Comparison of ENCODE assay signal across 8 cellular contexts in genomic region chr9:3398232-3398648, GRCh38.
DNase-seq lines count a peak whose midpoint lies in the region; ATAC-seq and TF ChIP-seq lines count a peak whose summit lies in the region.

No MANE protein-coding gene starts in this region.

- H3K27ac ChIP-seq in thymus (ENCODE audit: low read depth) = peak overlapping the region; percentile 25

- no peaks in the 10 kb centered on the region for H3K9me3 Mint-ChIP-seq in activated naive CD4-positive, alpha-beta T cell treated with anti-CD3 and anti-CD28 coated beads, Interleukin-2, amount 50 U/mL, for 24 hours
- H3K9me3 Mint-ChIP-seq in WTC11 = peaks cover 6% of the 10 kb centered on the region

- peak overlapping the region; percentile 76 for H3K4me3 Mint-ChIP-seq in activated naive CD4-positive, alpha-beta T cell treated with anti-CD3 and anti-CD28 coated beads, Interleukin-2, amount 50 U/mL, for 24 hours
- H3K4me3 Mint-ChIP-seq in WTC11 = no peak overlapping the region

- no peaks in the 10 kb centered on the region for H3K27me3 ChIP-seq in thymus (ENCODE audit: control insufficient read depth, insufficient read depth)

- peaks cover 2% of the 10 kb centered on the region for H3K4me1 ChIP-seq in thymus (ENCODE audit: control insufficient read depth, insufficient read depth, low read length)

- H3K9me3 ChIP-seq in thymus (ENCODE audit: control insufficient read depth) = no peaks in the 10 kb centered on the region

- no peaks in the 10 kb centered on the region for H3K27me3 Mint-ChIP-seq in activated naive CD4-positive, alpha-beta T cell treated with anti-CD3 and anti-CD28 coated beads, Interleukin-2, amount 50 U/mL, for 24 hours
- no peaks in the 10 kb centered on the region for H3K27me3 Mint-ChIP-seq in WTC11 (ENCODE audit: low read depth)

- ATAC-seq in HG03066 (IDR thresholded peaks at IDR 0.05; ENCODE audit: low read depth, unreplicated experiment) = peak; percentile 66
- ATAC-seq in WTC11 = no peak
- ATAC-seq in HG03025 (IDR thresholded peaks at IDR 0.05; ENCODE audit: low FRiP score, unreplicated experiment) = no peak

- no peak for DNase-seq in activated naive CD4-positive, alpha-beta T cell (lab: John Stamatoyannopoulos, UW)
- DNase-seq in WTC11 (ENCODE audit: low spot score) (no peak), NCI-H526 (lab: John Stamatoyannopoulos, UW) (no peak), SHP77 treated with DMSO at 0.1 percent for 48 hours (lab: John Stamatoyannopoulos, UW) (no peak)

- no peaks in the 10 kb centered on the region for H3K36me3 ChIP-seq in thymus (ENCODE audit: control insufficient read depth, insufficient read depth)

- H3K4me3 ChIP-seq in thymus (ENCODE audit: low read length) = no peak overlapping the region

- TF ChIP-seq CTCF in WTC11 (IDR thresholded peaks at IDR 0.05) = no peak

- CTCF ChIA-PET in WTC11 (lab: Charles Lee) = no interaction called here

- 20% methylated on average over 2 of the region's 2 CpGs for WGBS in thymus

- peaks cover 62% of the 10 kb centered on the region for H3K4me1 Mint-ChIP-seq in activated naive CD4-positive, alpha-beta T cell treated with anti-CD3 and anti-CD28 coated beads, Interleukin-2, amount 50 U/mL, for 24 hours
- peaks cover 34% of the 10 kb centered on the region for H3K4me1 Mint-ChIP-seq in WTC11

- peaks cover 12% of the 10 kb centered on the region for H3K36me3 Mint-ChIP-seq in activated naive CD4-positive, alpha-beta T cell treated with anti-CD3 and anti-CD28 coated beads, Interleukin-2, amount 50 U/mL, for 24 hours
- peaks cover 4% of the 10 kb centered on the region; the same call in 1 of the 2 replicates for H3K36me3 Mint-ChIP-seq in WTC11

- POLR2A ChIA-PET in WTC11 (lab: Charles Lee) = no interaction called here

- H3K27ac Mint-ChIP-seq in activated naive CD4-positive, alpha-beta T cell treated with anti-CD3 and anti-CD28 coated beads, Interleukin-2, amount 50 U/mL, for 24 hours = peak overlapping the region; percentile 96
- H3K27ac Mint-ChIP-seq in WTC11 = peak overlapping the region; percentile 39

TF ChIP-seq in WTC11, 78 proteins besides CTCF, POLR2A, EP300 and RAD21:
- TF ChIP-seq, protein P1, sequence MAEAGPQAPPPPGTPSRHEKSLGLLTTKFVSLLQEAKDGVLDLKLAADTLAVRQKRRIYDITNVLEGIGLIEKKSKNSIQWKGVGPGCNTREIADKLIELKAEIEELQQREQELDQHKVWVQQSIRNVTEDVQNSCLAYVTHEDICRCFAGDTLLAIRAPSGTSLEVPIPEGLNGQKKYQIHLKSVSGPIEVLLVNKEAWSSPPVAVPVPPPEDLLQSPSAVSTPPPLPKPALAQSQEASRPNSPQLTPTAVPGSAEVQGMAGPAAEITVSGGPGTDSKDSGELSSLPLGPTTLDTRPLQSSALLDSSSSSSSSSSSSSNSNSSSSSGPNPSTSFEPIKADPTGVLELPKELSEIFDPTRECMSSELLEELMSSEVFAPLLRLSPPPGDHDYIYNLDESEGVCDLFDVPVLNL (CRISPR knock-in tag; IDR thresholded peaks at IDR 0.05; ENCODE audit: borderline replicate concordance, low read depth) = no peak
- TF ChIP-seq NR1H2 (CRISPR knock-in tag; IDR thresholded peaks at IDR 0.05) = no peak
- TF ChIP-seq, protein P2, sequence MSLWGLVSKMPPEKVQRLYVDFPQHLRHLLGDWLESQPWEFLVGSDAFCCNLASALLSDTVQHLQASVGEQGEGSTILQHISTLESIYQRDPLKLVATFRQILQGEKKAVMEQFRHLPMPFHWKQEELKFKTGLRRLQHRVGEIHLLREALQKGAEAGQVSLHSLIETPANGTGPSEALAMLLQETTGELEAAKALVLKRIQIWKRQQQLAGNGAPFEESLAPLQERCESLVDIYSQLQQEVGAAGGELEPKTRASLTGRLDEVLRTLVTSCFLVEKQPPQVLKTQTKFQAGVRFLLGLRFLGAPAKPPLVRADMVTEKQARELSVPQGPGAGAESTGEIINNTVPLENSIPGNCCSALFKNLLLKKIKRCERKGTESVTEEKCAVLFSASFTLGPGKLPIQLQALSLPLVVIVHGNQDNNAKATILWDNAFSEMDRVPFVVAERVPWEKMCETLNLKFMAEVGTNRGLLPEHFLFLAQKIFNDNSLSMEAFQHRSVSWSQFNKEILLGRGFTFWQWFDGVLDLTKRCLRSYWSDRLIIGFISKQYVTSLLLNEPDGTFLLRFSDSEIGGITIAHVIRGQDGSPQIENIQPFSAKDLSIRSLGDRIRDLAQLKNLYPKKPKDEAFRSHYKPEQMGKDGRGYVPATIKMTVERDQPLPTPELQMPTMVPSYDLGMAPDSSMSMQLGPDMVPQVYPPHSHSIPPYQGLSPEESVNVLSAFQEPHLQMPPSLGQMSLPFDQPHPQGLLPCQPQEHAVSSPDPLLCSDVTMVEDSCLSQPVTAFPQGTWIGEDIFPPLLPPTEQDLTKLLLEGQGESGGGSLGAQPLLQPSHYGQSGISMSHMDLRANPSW (CRISPR knock-in tag; conservative IDR thresholded peaks at IDR 0.05; ENCODE audit: low read depth) = no peak
- no peak for TF ChIP-seq FOXJ3 (CRISPR knock-in tag; IDR thresholded peaks at IDR 0.05; ENCODE audit: borderline replicate concordance)
- no peak for TF ChIP-seq ZNF232 (CRISPR knock-in tag; IDR thresholded peaks at IDR 0.05)
